ENCODE assay signal across 1 cellular context in the genomic region with DNA sequence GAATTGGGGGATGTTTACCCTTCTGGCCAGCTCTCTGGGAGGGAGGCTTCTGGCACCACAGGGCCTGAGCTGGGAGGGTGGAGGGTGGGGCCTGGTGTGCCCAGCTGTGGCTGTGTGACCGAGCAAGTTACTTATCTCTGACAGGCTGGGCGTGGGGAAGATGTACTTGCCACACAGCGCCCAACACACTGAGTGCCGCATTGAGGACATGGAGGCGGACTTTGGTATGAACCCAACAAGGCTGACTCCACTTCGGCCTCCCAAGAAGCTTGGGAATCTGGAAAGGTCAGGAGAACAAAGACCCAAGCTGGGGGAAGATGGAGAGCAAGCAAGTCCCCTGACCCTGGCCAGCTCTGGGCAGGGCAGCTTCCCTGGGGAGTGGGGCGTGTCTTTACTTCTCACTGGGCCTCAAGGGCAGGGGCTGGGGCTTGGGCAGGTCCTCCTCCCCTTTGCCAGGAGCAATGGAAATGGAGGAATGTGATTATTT.
TF ChIP-seq lines count a peak whose summit lies in the region.

No MANE protein-coding gene starts in this region.

TF ChIP-seq in HepG2, 621 proteins besides CTCF, POLR2A, EP300 and RAD21:
- TF ChIP-seq ZBTB3 (CRISPR knock-in tag; IDR thresholded peaks at IDR 0.05; ENCODE audit: borderline replicate concordance, low read depth): no peak
- TF ChIP-seq KDM6A (CRISPR knock-in tag; IDR thresholded peaks at IDR 0.05; ENCODE audit: low read depth): no peak
- no peak for TF ChIP-seq ZNF660 (CRISPR knock-in tag; IDR thresholded peaks at IDR 0.05; ENCODE audit: borderline replicate concordance, low read depth)
- no peak for TF ChIP-seq RXRB (CRISPR knock-in tag; IDR thresholded peaks at IDR 0.05; ENCODE audit: borderline replicate concordance)
- TF ChIP-seq, protein P1, sequence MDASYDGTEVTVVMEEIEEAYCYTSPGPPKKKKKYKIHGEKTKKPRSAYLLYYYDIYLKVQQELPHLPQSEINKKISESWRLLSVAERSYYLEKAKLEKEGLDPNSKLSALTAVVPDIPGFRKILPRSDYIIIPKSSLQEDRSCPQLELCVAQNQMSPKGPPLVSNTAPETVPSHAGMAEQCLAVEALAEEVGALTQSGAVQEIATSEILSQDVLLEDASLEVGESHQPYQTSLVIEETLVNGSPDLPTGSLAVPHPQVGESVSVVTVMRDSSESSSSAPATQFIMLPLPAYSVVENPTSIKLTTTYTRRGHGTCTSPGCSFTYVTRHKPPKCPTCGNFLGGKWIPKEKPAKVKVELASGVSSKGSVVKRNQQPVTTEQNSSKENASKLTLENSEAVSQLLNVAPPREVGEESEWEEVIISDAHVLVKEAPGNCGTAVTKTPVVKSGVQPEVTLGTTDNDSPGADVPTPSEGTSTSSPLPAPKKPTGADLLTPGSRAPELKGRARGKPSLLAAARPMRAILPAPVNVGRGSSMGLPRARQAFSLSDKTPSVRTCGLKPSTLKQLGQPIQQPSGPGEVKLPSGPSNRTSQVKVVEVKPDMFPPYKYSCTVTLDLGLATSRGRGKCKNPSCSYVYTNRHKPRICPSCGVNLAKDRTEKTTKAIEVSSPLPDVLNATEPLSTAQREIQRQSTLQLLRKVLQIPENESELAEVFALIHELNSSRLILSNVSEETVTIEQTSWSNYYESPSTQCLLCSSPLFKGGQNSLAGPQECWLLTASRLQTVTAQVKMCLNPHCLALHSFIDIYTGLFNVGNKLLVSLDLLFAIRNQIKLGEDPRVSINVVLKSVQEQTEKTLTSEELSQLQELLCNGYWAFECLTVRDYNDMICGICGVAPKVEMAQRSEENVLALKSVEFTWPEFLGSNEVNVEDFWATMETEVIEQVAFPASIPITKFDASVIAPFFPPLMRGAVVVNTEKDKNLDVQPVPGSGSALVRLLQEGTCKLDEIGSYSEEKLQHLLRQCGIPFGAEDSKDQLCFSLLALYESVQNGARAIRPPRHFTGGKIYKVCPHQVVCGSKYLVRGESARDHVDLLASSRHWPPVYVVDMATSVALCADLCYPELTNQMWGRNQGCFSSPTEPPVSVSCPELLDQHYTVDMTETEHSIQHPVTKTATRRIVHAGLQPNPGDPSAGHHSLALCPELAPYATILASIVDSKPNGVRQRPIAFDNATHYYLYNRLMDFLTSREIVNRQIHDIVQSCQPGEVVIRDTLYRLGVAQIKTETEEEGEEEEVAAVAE (CRISPR knock-in tag; IDR thresholded peaks at IDR 0.05; ENCODE audit: borderline replicate concordance): no peak
- TF ChIP-seq, protein P2, sequence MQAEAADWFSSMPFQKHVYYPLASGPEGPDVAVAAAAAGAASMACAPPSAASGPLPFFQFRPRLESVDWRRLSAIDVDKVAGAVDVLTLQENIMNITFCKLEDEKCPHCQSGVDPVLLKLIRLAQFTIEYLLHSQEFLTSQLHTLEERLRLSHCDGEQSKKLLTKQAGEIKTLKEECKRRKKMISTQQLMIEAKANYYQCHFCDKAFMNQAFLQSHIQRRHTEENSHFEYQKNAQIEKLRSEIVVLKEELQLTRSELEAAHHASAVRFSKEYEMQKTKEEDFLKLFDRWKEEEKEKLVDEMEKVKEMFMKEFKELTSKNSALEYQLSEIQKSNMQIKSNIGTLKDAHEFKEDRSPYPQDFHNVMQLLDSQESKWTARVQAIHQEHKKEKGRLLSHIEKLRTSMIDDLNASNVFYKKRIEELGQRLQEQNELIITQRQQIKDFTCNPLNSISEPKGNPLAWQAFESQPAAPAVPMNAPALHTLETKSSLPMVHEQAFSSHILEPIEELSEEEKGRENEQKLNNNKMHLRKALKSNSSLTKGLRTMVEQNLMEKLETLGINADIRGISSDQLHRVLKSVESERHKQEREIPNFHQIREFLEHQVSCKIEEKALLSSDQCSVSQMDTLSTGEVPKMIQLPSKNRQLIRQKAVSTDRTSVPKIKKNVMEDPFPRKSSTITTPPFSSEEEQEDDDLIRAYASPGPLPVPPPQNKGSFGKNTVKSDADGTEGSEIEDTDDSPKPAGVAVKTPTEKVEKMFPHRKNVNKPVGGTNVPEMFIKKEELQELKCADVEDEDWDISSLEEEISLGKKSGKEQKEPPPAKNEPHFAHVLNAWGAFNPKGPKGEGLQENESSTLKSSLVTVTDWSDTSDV (CRISPR knock-in tag; IDR thresholded peaks at IDR 0.05): no peak
